ENCODE assay signal across 23 cellular contexts in genomic region chr3:65354880-65355279, GRCh38.
"Had no signal": no experiment of that assay in that cellular context is flagged by ENCODE, and none has a peak within 500 bp of the region (broad histone marks: within the 10 kb centered on the region; RNA-seq: fewer than 3 reads in every experiment).

No MANE protein-coding gene starts in this region.

- H3K27ac Mint-ChIP-seq: endodermal cell; naive B cell; nephron; stimulated activated naive B cell treated with anti-CD40 and anti-IgM and Interleukin-4, amounts not matched to agents 10 μg/mL and 1 μg/mL and 100 μg/mL, for 72 hours; stimulated activated naive CD8-positive, alpha-beta T cell treated with anti-CD3 and anti-CD28 coated beads, Interleukin-15, amount 100 ng/mL, for 72 hours had no signal

- DNase-seq: effector CD4-positive, alpha-beta T cell; endodermal cell; erythroblast; heart left ventricle; hippocampal formation; kidney glomerular epithelial cell; mesendoderm; naive B cell; occipital lobe; retina; right lobe of liver; stimulated activated CD4-positive, alpha-beta T cell treated with anti-CD3 and anti-CD28 coated beads, Interleukin-2, amount 100 ng/mL, for 24 hours; stimulated activated CD4-positive, alpha-beta T cell treated with anti-CD3 and anti-CD28 coated beads, Interleukin-4, amount 100 ng/mL, for 4 hours; stimulated activated naive B cell treated with anti-CD40 and anti-IgM and Interleukin-4, amounts not matched to agents 10 μg/mL and 1 μg/mL and 100 μg/mL, for 72 hours; stimulated activated naive CD8-positive, alpha-beta T cell treated with anti-CD3 and anti-CD28 coated beads, Interleukin-15, amount 100 ng/mL, for 72 hours; substantia nigra; transverse colon had no signal

- H3K9me3 ChIP-seq: heart left ventricle, prostate gland, right lobe of liver, thoracic aorta, transverse colon had no signal

- H3K4me3 ChIP-seq: coronary artery, heart left ventricle, prostate gland, right lobe of liver, skin epidermis, thoracic aorta, transverse colon had no signal

- H3K27ac ChIP-seq: coronary artery, parathyroid adenoma, prostate gland, right lobe of liver, skin epidermis, thoracic aorta had no signal

- H3K4me1 ChIP-seq: parathyroid adenoma, prostate gland, right lobe of liver had no signal

- H3K27me3 ChIP-seq: heart left ventricle, right lobe of liver, transverse colon had no signal

- H3K4me3 Mint-ChIP-seq: endodermal cell; naive B cell; nephron; stimulated activated naive B cell treated with anti-CD40 and anti-IgM and Interleukin-4, amounts not matched to agents 10 μg/mL and 1 μg/mL and 100 μg/mL, for 72 hours; stimulated activated naive CD8-positive, alpha-beta T cell treated with anti-CD3 and anti-CD28 coated beads, Interleukin-15, amount 100 ng/mL, for 72 hours had no signal

- H3K36me3 Mint-ChIP-seq: stimulated activated naive B cell treated with anti-CD40 and anti-IgM and Interleukin-4, amounts not matched to agents 10 μg/mL and 1 μg/mL and 100 μg/mL, for 72 hours had no signal

- H3K9me3 Mint-ChIP-seq: endodermal cell, nephron had no signal

- H3K4me1 Mint-ChIP-seq: nephron had no signal

- H3K36me3 ChIP-seq: prostate gland, right lobe of liver, thoracic aorta, transverse colon had no signal

- ATAC-seq: heart left ventricle; right lobe of liver; stimulated activated naive B cell treated with anti-CD40 and anti-IgM and Interleukin-4, amounts not matched to agents 10 μg/mL and 1 μg/mL and 100 μg/mL, for 72 hours; stimulated activated naive CD8-positive, alpha-beta T cell treated with anti-CD3 and anti-CD28 coated beads, Interleukin-15, amount 100 ng/mL, for 72 hours had no signal
